In the genomic region with DNA sequence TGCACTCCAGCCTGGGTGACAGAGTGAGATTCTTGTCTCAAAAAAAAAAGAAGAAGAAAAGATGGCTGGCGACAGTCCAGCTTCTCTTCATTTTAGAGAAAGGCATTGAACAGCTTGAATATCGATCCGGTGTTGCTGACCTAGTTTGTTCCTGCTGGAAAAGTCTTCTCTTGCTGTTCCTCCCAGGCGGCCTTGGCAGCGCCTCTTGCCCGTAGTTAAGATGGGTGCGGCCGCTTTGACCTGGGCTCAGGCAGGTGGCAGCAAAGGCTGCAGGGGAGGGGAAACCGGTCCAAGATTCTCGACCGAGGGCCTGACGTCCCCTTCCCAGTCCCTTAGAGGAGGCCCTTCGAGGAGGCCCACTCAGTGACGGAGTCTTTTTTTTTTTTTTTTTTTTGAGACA, we compare ENCODE assay signal across 1 cellular context.
TF ChIP-seq lines count a peak whose summit lies in the region.

No MANE protein-coding gene starts in this region.

TF ChIP-seq in GM12878, 131 proteins besides CTCF, POLR2A, EP300 and RAD21:
- TF ChIP-seq, protein P1, sequence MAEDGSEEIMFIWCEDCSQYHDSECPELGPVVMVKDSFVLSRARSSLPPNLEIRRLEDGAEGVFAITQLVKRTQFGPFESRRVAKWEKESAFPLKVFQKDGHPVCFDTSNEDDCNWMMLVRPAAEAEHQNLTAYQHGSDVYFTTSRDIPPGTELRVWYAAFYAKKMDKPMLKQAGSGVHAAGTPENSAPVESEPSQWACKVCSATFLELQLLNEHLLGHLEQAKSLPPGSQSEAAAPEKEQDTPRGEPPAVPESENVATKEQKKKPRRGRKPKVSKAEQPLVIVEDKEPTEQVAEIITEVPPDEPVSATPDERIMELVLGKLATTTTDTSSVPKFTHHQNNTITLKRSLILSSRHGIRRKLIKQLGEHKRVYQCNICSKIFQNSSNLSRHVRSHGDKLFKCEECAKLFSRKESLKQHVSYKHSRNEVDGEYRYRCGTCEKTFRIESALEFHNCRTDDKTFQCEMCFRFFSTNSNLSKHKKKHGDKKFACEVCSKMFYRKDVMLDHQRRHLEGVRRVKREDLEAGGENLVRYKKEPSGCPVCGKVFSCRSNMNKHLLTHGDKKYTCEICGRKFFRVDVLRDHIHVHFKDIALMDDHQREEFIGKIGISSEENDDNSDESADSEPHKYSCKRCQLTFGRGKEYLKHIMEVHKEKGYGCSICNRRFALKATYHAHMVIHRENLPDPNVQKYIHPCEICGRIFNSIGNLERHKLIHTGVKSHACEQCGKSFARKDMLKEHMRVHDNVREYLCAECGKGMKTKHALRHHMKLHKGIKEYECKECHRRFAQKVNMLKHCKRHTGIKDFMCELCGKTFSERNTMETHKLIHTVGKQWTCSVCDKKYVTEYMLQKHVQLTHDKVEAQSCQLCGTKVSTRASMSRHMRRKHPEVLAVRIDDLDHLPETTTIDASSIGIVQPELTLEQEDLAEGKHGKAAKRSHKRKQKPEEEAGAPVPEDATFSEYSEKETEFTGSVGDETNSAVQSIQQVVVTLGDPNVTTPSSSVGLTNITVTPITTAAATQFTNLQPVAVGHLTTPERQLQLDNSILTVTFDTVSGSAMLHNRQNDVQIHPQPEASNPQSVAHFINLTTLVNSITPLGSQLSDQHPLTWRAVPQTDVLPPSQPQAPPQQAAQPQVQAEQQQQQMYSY (CRISPR knock-in tag; IDR thresholded peaks at IDR 0.05), result no peak
- TF ChIP-seq, protein P2, sequence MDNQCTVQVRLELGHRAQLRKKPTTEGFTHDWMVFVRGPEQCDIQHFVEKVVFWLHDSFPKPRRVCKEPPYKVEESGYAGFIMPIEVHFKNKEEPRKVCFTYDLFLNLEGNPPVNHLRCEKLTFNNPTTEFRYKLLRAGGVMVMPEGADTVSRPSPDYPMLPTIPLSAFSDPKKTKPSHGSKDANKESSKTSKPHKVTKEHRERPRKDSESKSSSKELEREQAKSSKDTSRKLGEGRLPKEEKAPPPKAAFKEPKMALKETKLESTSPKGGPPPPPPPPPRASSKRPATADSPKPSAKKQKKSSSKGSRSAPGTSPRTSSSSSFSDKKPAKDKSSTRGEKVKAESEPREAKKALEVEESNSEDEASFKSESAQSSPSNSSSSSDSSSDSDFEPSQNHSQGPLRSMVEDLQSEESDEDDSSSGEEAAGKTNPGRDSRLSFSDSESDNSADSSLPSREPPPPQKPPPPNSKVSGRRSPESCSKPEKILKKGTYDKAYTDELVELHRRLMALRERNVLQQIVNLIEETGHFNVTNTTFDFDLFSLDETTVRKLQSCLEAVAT (IDR thresholded peaks at IDR 0.05), result peak; percentile 64; the same call in 1 of the 2 replicates
- TF ChIP-seq TCF12 (IDR thresholded peaks at IDR 0.05; ENCODE audit: low read depth, low read length), result no peak
- TF ChIP-seq KAT2A (conservative IDR thresholded peaks at IDR 0.05; ENCODE audit: control insufficient read depth, low read depth, low read length), result no peak
- no peak for TF ChIP-seq NR2C1 (IDR thresholded peaks at IDR 0.05)
- TF ChIP-seq MEF2A (IDR thresholded peaks at IDR 0.05; ENCODE audit: insufficient read depth, low read depth, low read length), result no peak
- 0 out of 2 replicates have a peak, but pooled peaks have one; percentile 17 for TF ChIP-seq YY1 (IDR thresholded peaks at IDR 0.05; ENCODE audit: low read depth, low read length)
- TF ChIP-seq CBFB (IDR thresholded peaks at IDR 0.05; ENCODE audit: low read depth), result no peak
- no peak for TF ChIP-seq ZNF24 (IDR thresholded peaks at IDR 0.05)
- no peak for TF ChIP-seq NR2F1 (conservative IDR thresholded peaks at IDR 0.05)
